8 cellular contexts compared by ENCODE assay signal in genomic region chr3:71227344-71227743, GRCh38.
DNase-seq lines count a peak whose midpoint lies in the region; ATAC-seq and TF ChIP-seq lines count a peak whose summit lies in the region.

No MANE protein-coding gene starts in this region.

- no peaks in the 10 kb centered on the region for H3K36me3 ChIP-seq in brain microvascular endothelial cell (replicated peaks)

- H3K27ac Mint-ChIP-seq in activated CD8-positive, alpha-beta memory T cell treated with anti-CD3 and anti-CD28 coated beads, Interleukin-2, amount 10 ng/mL, durations not matched to agents 7 days and 5 days = peak overlapping the region; percentile 95
- peak overlapping the region; percentile 94 for H3K27ac Mint-ChIP-seq in stimulated activated memory B cell treated with anti-CD40 and anti-IgM and Interleukin-4, amounts not matched to agents 10 μg/mL and 1 μg/mL and 100 μg/mL, for 72 hours

- H3K27me3 ChIP-seq in brain microvascular endothelial cell (replicated peaks) = no peaks in the 10 kb centered on the region

- H3K4me1 Mint-ChIP-seq in activated CD8-positive, alpha-beta memory T cell treated with anti-CD3 and anti-CD28 coated beads, Interleukin-2, amount 10 ng/mL, durations not matched to agents 7 days and 5 days = peaks cover 37% of the 10 kb centered on the region
- peaks cover 57% of the 10 kb centered on the region for H3K4me1 Mint-ChIP-seq in stimulated activated memory B cell treated with anti-CD40 and anti-IgM and Interleukin-4, amounts not matched to agents 10 μg/mL and 1 μg/mL and 100 μg/mL, for 72 hours

- no peak for TF ChIP-seq CTCF in brain microvascular endothelial cell (IDR thresholded peaks at IDR 0.05; ENCODE audit: low read depth, low read length, missing control alignments)

- in situ Hi-C loops in brain microvascular endothelial cell (cut with HindIII; ENCODE audit: low pct_ligation_motif_present, low sequenced_read_pairs) = no loop called here

- peak overlapping the region; percentile 80 for H3K4me3 Mint-ChIP-seq in activated CD8-positive, alpha-beta memory T cell treated with anti-CD3 and anti-CD28 coated beads, Interleukin-2, amount 10 ng/mL, durations not matched to agents 7 days and 5 days
- H3K4me3 Mint-ChIP-seq in stimulated activated memory B cell treated with anti-CD40 and anti-IgM and Interleukin-4, amounts not matched to agents 10 μg/mL and 1 μg/mL and 100 μg/mL, for 72 hours = peak overlapping the region; percentile 80

- peak overlapping the region; percentile 82 for H3K27ac ChIP-seq in brain microvascular endothelial cell

- CTCF ChIA-PET in activated CD8-positive, alpha-beta memory T cell treated with anti-CD3 and anti-CD28 coated beads, Interleukin-2, amount 10 ng/mL, durations not matched to agents 7 days and 5 days (lab: Charles Lee) = no interaction called here

- H3K36me3 Mint-ChIP-seq in activated CD8-positive, alpha-beta memory T cell treated with anti-CD3 and anti-CD28 coated beads, Interleukin-2, amount 10 ng/mL, durations not matched to agents 7 days and 5 days = peaks cover 13% of the 10 kb centered on the region
- H3K36me3 Mint-ChIP-seq in stimulated activated memory B cell treated with anti-CD40 and anti-IgM and Interleukin-4, amounts not matched to agents 10 μg/mL and 1 μg/mL and 100 μg/mL, for 72 hours = peaks cover 18% of the 10 kb centered on the region

- no peak overlapping the region for H3K4me3 ChIP-seq in brain microvascular endothelial cell (ENCODE audit: low read depth, low read length)

- peaks cover 33% of the 10 kb centered on the region for H3K27me3 Mint-ChIP-seq in activated CD8-positive, alpha-beta memory T cell treated with anti-CD3 and anti-CD28 coated beads, Interleukin-2, amount 10 ng/mL, durations not matched to agents 7 days and 5 days
- no peaks in the 10 kb centered on the region for H3K27me3 Mint-ChIP-seq in stimulated activated memory B cell treated with anti-CD40 and anti-IgM and Interleukin-4, amounts not matched to agents 10 μg/mL and 1 μg/mL and 100 μg/mL, for 72 hours

- no peak for DNase-seq in activated CD8-positive, alpha-beta memory T cell treated with anti-CD3 and anti-CD28 coated beads, Interleukin-2, amount 10 ng/mL, durations not matched to agents 7 days and 5 days
- no peak for DNase-seq in activated CD8-positive, alpha-beta memory T cell treated with anti-CD3 and anti-CD28 coated beads for 24 hours
- no peak for DNase-seq in brain microvascular endothelial cell
- DNase-seq in activated gamma-delta T cell treated with Interleukin-2 at 50 U/mL for 16 hours = no peak
- no peak for DNase-seq in superior temporal gyrus (ENCODE audit: extremely low spot score)
- no peak for DNase-seq in hippocampal formation (lab: John Stamatoyannopoulos, UW)

- no peaks in the 10 kb centered on the region for H3K9me3 Mint-ChIP-seq in activated CD8-positive, alpha-beta memory T cell treated with anti-CD3 and anti-CD28 coated beads, Interleukin-2, amount 10 ng/mL, durations not matched to agents 7 days and 5 days (ENCODE audit: low read depth)
- H3K9me3 Mint-ChIP-seq in stimulated activated memory B cell treated with anti-CD40 and anti-IgM and Interleukin-4, amounts not matched to agents 10 μg/mL and 1 μg/mL and 100 μg/mL, for 72 hours = peaks cover 3% of the 10 kb centered on the region

- peak; percentile 9 for ATAC-seq in activated CD8-positive, alpha-beta memory T cell treated with anti-CD3 and anti-CD28 coated beads, Interleukin-2, amount 10 ng/mL, durations not matched to agents 7 days and 5 days
- ATAC-seq in HG02981 (IDR thresholded peaks at IDR 0.05; ENCODE audit: unreplicated experiment) = peak; percentile 8
- ATAC-seq in stimulated activated memory B cell treated with anti-CD40 and anti-IgM and Interleukin-4, amounts not matched to agents 10 μg/mL and 1 μg/mL and 100 μg/mL, for 72 hours = peak; percentile 71

Comparison
In these comparisons a context has a peak if more than half of its experiments do, and no peak if none do; other contexts are left out.
1. ATAC-seq: peak in every context shown above with its lines; median percentile 71 in stimulated activated memory B cell treated with anti-CD40 and anti-IgM and Interleukin-4, amounts not matched to agents 10 μg/mL and 1 μg/mL and 100 μg/mL, for 72 hours; 9 in activated CD8-positive, alpha-beta memory T cell treated with anti-CD3 and anti-CD28 coated beads, Interleukin-2, amount 10 ng/mL, durations not matched to agents 7 days and 5 days; 8 in HG02981.